Comparison of ENCODE assay signal across 8 cellular contexts in genomic region chr6:14499804-14500203, GRCh38.
DNase-seq lines count a peak whose midpoint lies in the region; ATAC-seq and TF ChIP-seq lines count a peak whose summit lies in the region.

No MANE protein-coding gene starts in this region.

- in situ Hi-C loops in brain microvascular endothelial cell (cut with HindIII; ENCODE audit: low pct_ligation_motif_present, low sequenced_read_pairs), result no loop called here

- H3K27me3 ChIP-seq in BJ (ENCODE audit: control insufficient read depth, insufficient read depth, low read length) (no peaks in the 10 kb centered on the region), brain microvascular endothelial cell (replicated peaks) (no peaks in the 10 kb centered on the region)

- TF ChIP-seq CTCF in BJ (IDR thresholded peaks at IDR 0.05; ENCODE audit: insufficient read depth, low read depth, low read length) (0 out of 2 replicates have a peak, but pooled peaks have one; percentile 6), brain microvascular endothelial cell (IDR thresholded peaks at IDR 0.05; ENCODE audit: low read depth, low read length, missing control alignments) (no peak), mucosa of descending colon (IDR thresholded peaks at IDR 0.05) (no peak)

- TF ChIP-seq EP300 in Ishikawa (IDR thresholded peaks at IDR 0.05; ENCODE audit: borderline replicate concordance), result no peak

- DNase-seq in BJ (ENCODE audit: low read depth) (peak; percentile 75), brain microvascular endothelial cell (peak; percentile 79), left kidney (ENCODE audit: low read depth, low spot score) (peak; percentile 51), mucosa of descending colon (no peak), NK-92 (lab: John Stamatoyannopoulos, UW; ENCODE audit: unreplicated experiment) (no peak)

- no peaks in the 10 kb centered on the region for H3K4me1 ChIP-seq in mucosa of descending colon (ENCODE audit: low read depth)

- TF ChIP-seq RAD21 in Ishikawa (IDR thresholded peaks at IDR 0.05; ENCODE audit: low read depth), result no peak

- H3K4me3 ChIP-seq in BJ (ENCODE audit: low read depth, low read length) (no peak overlapping the region), brain microvascular endothelial cell (ENCODE audit: low read depth, low read length) (no peak overlapping the region), mucosa of descending colon (no peak overlapping the region)

- ATAC-seq in HG02623 (IDR thresholded peaks at IDR 0.05; ENCODE audit: unreplicated experiment) (no peak), GM18909 (IDR thresholded peaks at IDR 0.05; ENCODE audit: poor library complexity, unreplicated experiment) (no peak), mucosa of descending colon (no peak)

- POLR2A ChIA-PET in BJ (lab: Charles Lee), result interaction anchor here (0.6 kb wide), 1 partner anchor 1971 kb away, joined by 4 read pairs; no protein-coding TSS in a partner anchor

- intact Hi-C loops in mucosa of descending colon (cut with DNase I, micrococcal nuclease), result no loop called here

- H3K36me3 ChIP-seq in BJ (ENCODE audit: control insufficient read depth, insufficient read depth, low read length) (no peaks in the 10 kb centered on the region), brain microvascular endothelial cell (replicated peaks) (no peaks in the 10 kb centered on the region), mucosa of descending colon (ENCODE audit: low read depth) (no peaks in the 10 kb centered on the region)

- no peaks in the 10 kb centered on the region for H3K9me3 ChIP-seq in mucosa of descending colon

- CTCF ChIA-PET in BJ (lab: Yijun Ruan, JAX), result interaction anchor here (1.6 kb wide), 1 partner anchor 15 kb away, joined by 3 read pairs; no protein-coding TSS in a partner anchor

- no peak overlapping the region for H3K27ac ChIP-seq in brain microvascular endothelial cell

TF ChIP-seq in Ishikawa, 13 proteins besides CTCF, POLR2A, EP300 and RAD21:
- TF ChIP-seq MAX (IDR thresholded peaks at IDR 0.05) (peak; percentile 48; the same call in 1 of the 2 replicates), NFIC (IDR thresholded peaks at IDR 0.05) (no peak), TEAD4 (IDR thresholded peaks at IDR 0.05) (peak; percentile 52; the same call in 1 of the 2 replicates), EGR1 (IDR thresholded peaks at IDR 0.05) (no peak), CEBPB (IDR thresholded peaks at IDR 0.05) (no peak)
TF ChIP-seq in Ishikawa: peak in this region for 2.

Comparison
In these comparisons a context has a peak if more than half of its experiments do, and no peak if none do; other contexts are left out.
1. DNase-seq: peak in BJ (single experiment), brain microvascular endothelial cell (single experiment) and left kidney (single experiment); none in mucosa of descending colon (0 of 3) and NK-92 (single experiment).